Comparison of ENCODE assay signal across 30 cellular contexts in genomic region chr9:136222166-136222895, GRCh38. TPM values are rescaled to one million over a fixed set of nuclear protein-coding genes. Genes with fewer than 3 reads are reported as not detected.
"Had no signal": no experiment of that assay in that cellular context is flagged by ENCODE, and none has a peak within 500 bp of the region (broad histone marks: within the 10 kb centered on the region; RNA-seq: fewer than 3 reads in every experiment).

No MANE protein-coding gene starts in this region.

- H3K27ac Mint-ChIP-seq: activated CD4-positive, alpha-beta T cell treated with anti-CD3 and anti-CD28 coated beads, Interleukin-2, amount 10 ng/mL, durations not matched to agents 7 days and 5 days; activated CD8-positive, alpha-beta T cell treated with anti-CD3 and anti-CD28 coated beads for 36 hours; activated naive CD4-positive, alpha-beta T cell treated with anti-CD3 and anti-CD28 coated beads, Interleukin-2, amount 50 U/mL, for 24 hours; activated naive CD8-positive, alpha-beta T cell treated with anti-CD3 and anti-CD28 coated beads, Interleukin-2, amount 50 U/mL, for 24 hours; activated T-helper 17 cell treated with anti-CD3 and anti-CD28 coated beads, Interleukin-2, amount 50 U/mL, for 72 hours; endodermal cell; stimulated activated effector memory CD8-positive, alpha-beta T cell treated with anti-CD3 and anti-CD28 coated beads, Interleukin-12 subunit alpha, Interleukin-12 subunit beta, amount 100 ng/mL, for 72 hours had no signal

- H3K9me3 Mint-ChIP-seq: activated CD4-positive, alpha-beta T cell treated with anti-CD3 and anti-CD28 coated beads, Interleukin-2, amount 10 ng/mL, durations not matched to agents 7 days and 5 days; activated CD8-positive, alpha-beta T cell treated with anti-CD3 and anti-CD28 coated beads for 36 hours; activated naive CD4-positive, alpha-beta T cell treated with anti-CD3 and anti-CD28 coated beads, Interleukin-2, amount 50 U/mL, for 24 hours; activated naive CD8-positive, alpha-beta T cell treated with anti-CD3 and anti-CD28 coated beads, Interleukin-2, amount 50 U/mL, for 24 hours; activated T-cell treated with anti-CD3 and anti-CD28 coated beads, Interleukin-2, amount 50 U/mL, for 4 hours; activated T-helper 17 cell treated with anti-CD3 and anti-CD28 coated beads, Interleukin-2, amount 50 U/mL, for 72 hours; endodermal cell; nephron progenitor cell; stimulated activated effector memory CD8-positive, alpha-beta T cell treated with anti-CD3 and anti-CD28 coated beads, Interleukin-12 subunit alpha, Interleukin-12 subunit beta, amount 100 ng/mL, for 72 hours; stimulated activated naive CD8-positive, alpha-beta T cell treated with anti-CD3 and anti-CD28 coated beads, Interleukin-15, amount 100 ng/mL, for 72 hours had no signal

- H3K4me1 Mint-ChIP-seq: endodermal cell had no signal

- H3K4me3 Mint-ChIP-seq: activated CD4-positive, alpha-beta T cell treated with anti-CD3 and anti-CD28 coated beads, Interleukin-2, amount 10 ng/mL, durations not matched to agents 7 days and 5 days; activated CD8-positive, alpha-beta T cell treated with anti-CD3 and anti-CD28 coated beads for 36 hours; activated naive CD4-positive, alpha-beta T cell treated with anti-CD3 and anti-CD28 coated beads, Interleukin-2, amount 50 U/mL, for 24 hours; activated naive CD8-positive, alpha-beta T cell treated with anti-CD3 and anti-CD28 coated beads, Interleukin-2, amount 50 U/mL, for 24 hours; activated T-cell treated with anti-CD3 and anti-CD28 coated beads, Interleukin-2, amount 50 U/mL, for 4 hours; activated T-helper 17 cell treated with anti-CD3 and anti-CD28 coated beads, Interleukin-2, amount 50 U/mL, for 72 hours; endodermal cell; nephron progenitor cell; stimulated activated effector memory CD8-positive, alpha-beta T cell treated with anti-CD3 and anti-CD28 coated beads, Interleukin-12 subunit alpha, Interleukin-12 subunit beta, amount 100 ng/mL, for 72 hours; stimulated activated naive CD8-positive, alpha-beta T cell treated with anti-CD3 and anti-CD28 coated beads, Interleukin-15, amount 100 ng/mL, for 72 hours had no signal

- H3K9me3 ChIP-seq: esophagus muscularis mucosa, heart right ventricle, left ventricle myocardium inferior, pancreas, prostate gland, sigmoid colon, thyroid gland, upper lobe of left lung had no signal

- H3K27me3 Mint-ChIP-seq: activated CD4-positive, alpha-beta T cell treated with anti-CD3 and anti-CD28 coated beads, Interleukin-2, amount 10 ng/mL, durations not matched to agents 7 days and 5 days; activated CD8-positive, alpha-beta T cell treated with anti-CD3 and anti-CD28 coated beads for 36 hours; activated naive CD4-positive, alpha-beta T cell treated with anti-CD3 and anti-CD28 coated beads, Interleukin-2, amount 50 U/mL, for 24 hours; activated naive CD8-positive, alpha-beta T cell treated with anti-CD3 and anti-CD28 coated beads, Interleukin-2, amount 50 U/mL, for 24 hours; activated T-helper 17 cell treated with anti-CD3 and anti-CD28 coated beads, Interleukin-2, amount 50 U/mL, for 72 hours; naive B cell; stimulated activated naive CD8-positive, alpha-beta T cell treated with anti-CD3 and anti-CD28 coated beads, Interleukin-15, amount 100 ng/mL, for 72 hours had no signal

- H3K27me3 ChIP-seq: esophagus muscularis mucosa, foreskin keratinocyte, heart right ventricle, pancreas, sigmoid colon, thyroid gland, upper lobe of left lung had no signal

- H3K4me3 ChIP-seq: esophagus muscularis mucosa, heart right ventricle, left ventricle myocardium inferior, lung, pancreas, prostate gland, sigmoid colon, thyroid gland, upper lobe of left lung had no signal

- DNase-seq: activated CD4-positive, alpha-beta T cell treated with anti-CD3 and anti-CD28 coated beads for 1 hour; activated CD4-positive, alpha-beta T cell treated with anti-CD3 and anti-CD28 coated beads, Interleukin-2, amount 10 ng/mL, durations not matched to agents 7 days and 5 days; activated CD8-positive, alpha-beta T cell treated with anti-CD3 and anti-CD28 coated beads for 36 hours; activated naive CD8-positive, alpha-beta T cell treated with anti-CD3 and anti-CD28 coated beads, Interleukin-2, amount 50 U/mL, for 24 hours; activated T-cell treated with anti-CD3 and anti-CD28 coated beads, Interleukin-2, amount 50 U/mL, for 4 hours; amygdala; caudate nucleus; endodermal cell; foreskin keratinocyte; heart right ventricle; left ventricle myocardium inferior; naive B cell; nephron progenitor cell; retina; sigmoid colon; small intestine; stimulated activated CD4-positive, alpha-beta T cell treated with anti-CD3 and anti-CD28 coated beads, Interleukin-4, amount 100 ng/mL, for 24 hours; stimulated activated naive CD8-positive, alpha-beta T cell treated with anti-CD3 and anti-CD28 coated beads, Interleukin-15, amount 100 ng/mL, for 72 hours; substantia nigra; thyroid gland had no signal

- H3K27ac ChIP-seq: esophagus muscularis mucosa, foreskin keratinocyte, heart right ventricle, left ventricle myocardium inferior, pancreas, prostate gland, sigmoid colon, thyroid gland, upper lobe of left lung had no signal

- H3K4me1 ChIP-seq: esophagus muscularis mucosa, heart right ventricle, left ventricle myocardium inferior, pancreas, prostate gland, sigmoid colon, thyroid gland, upper lobe of left lung had no signal

- ATAC-seq: activated CD8-positive, alpha-beta T cell treated with anti-CD3 and anti-CD28 coated beads for 36 hours; activated naive CD8-positive, alpha-beta T cell treated with anti-CD3 and anti-CD28 coated beads, Interleukin-2, amount 50 U/mL, for 24 hours; activated T-cell treated with anti-CD3 and anti-CD28 coated beads, Interleukin-2, amount 50 U/mL, for 4 hours; activated T-helper 17 cell treated with anti-CD3 and anti-CD28 coated beads, Interleukin-2, amount 50 U/mL, for 72 hours; foreskin keratinocyte; heart right ventricle; pancreas; stimulated activated effector memory CD8-positive, alpha-beta T cell treated with anti-CD3 and anti-CD28 coated beads, Interleukin-12 subunit alpha, Interleukin-12 subunit beta, amount 100 ng/mL, for 72 hours; stimulated activated naive CD8-positive, alpha-beta T cell treated with anti-CD3 and anti-CD28 coated beads, Interleukin-15, amount 100 ng/mL, for 72 hours had no signal

RNA-seq across cellular contexts. Expression of gene LHX3, which starts 17.4 kb away (rescaled TPM):
- total RNA-seq: activated CD4-positive, alpha-beta T cell treated with anti-CD3 and anti-CD28 coated beads, Interleukin-2, amount 10 ng/mL, durations not matched to agents 7 days and 5 days; activated CD8-positive, alpha-beta T cell treated with anti-CD3 and anti-CD28 coated beads for 36 hours; chondrocyte; endodermal cell; esophagus muscularis mucosa; foreskin keratinocyte; heart right ventricle; left ventricle myocardium inferior; lung; pancreas; sigmoid colon; T-helper 1 cell treated with Interleukin-12 subunit alpha and Interleukin-12 subunit beta and Interleukin-4 antibody, amounts not matched to agents 30 ng/mL and 1 ng/mL, for 36 hours; thyroid gland had no signal
- polyA plus RNA-seq: foreskin keratinocyte, heart right ventricle, lung, pancreas, sigmoid colon, small intestine had no signal
